Comparison of ENCODE assay signal across 13 cellular contexts in genomic region chr16:85046957-85047866, GRCh38. TPM values are rescaled to one million over a fixed set of nuclear protein-coding genes. Genes with fewer than 3 reads are reported as not detected.
DNase-seq lines count a peak whose midpoint lies in the region; ATAC-seq, FAIRE-seq and TF ChIP-seq lines count a peak whose summit lies in the region.
"Had no signal": no experiment of that assay in that cellular context is flagged by ENCODE, and none has a peak within 500 bp of the region (broad histone marks: within the 10 kb centered on the region; RNA-seq: fewer than 3 reads in every experiment).

No MANE protein-coding gene starts in this region.

- H3K4me3 Mint-ChIP-seq in activated naive CD4-positive, alpha-beta T cell treated with anti-CD3 and anti-CD28 coated beads for 36 hours = peak overlapping the region; percentile 60

- H3K9me3 ChIP-seq in kidney (ENCODE audit: control insufficient read depth in 1 of 2, low read length in 2 of 2) (no peaks in the 10 kb centered on the region), thyroid gland (no peaks in the 10 kb centered on the region)
- H3K9me3 ChIP-seq: tibial artery had no signal

- FAIRE-seq in kidney (lab: Jason Lieb, UNC) = no peak

- no peak overlapping the region for H3K9ac ChIP-seq in kidney (ENCODE audit: low read length in 2 of 2)

- no peak overlapping the region for H3K4me3 ChIP-seq in kidney (ENCODE audit: low read length in 2 of 2)
- H3K4me3 ChIP-seq in thyroid gland (replicated peaks in 1 of 3) = no peak overlapping the region
- H3K4me3 ChIP-seq: tibial artery had no signal

- H3K27me3 ChIP-seq in thyroid gland = no peaks in the 10 kb centered on the region
- H3K27me3 ChIP-seq: tibial artery had no signal

- H3K9me3 Mint-ChIP-seq in activated naive CD4-positive, alpha-beta T cell treated with anti-CD3 and anti-CD28 coated beads for 36 hours = no peaks in the 10 kb centered on the region
- H3K9me3 Mint-ChIP-seq in activated naive CD4-positive, alpha-beta T cell treated with anti-CD3 and anti-CD28 coated beads, Interleukin-2, amount 50 U/mL, for 72 hours = no peaks in the 10 kb centered on the region

- peak; percentile 34 to 57 for ATAC-seq in activated naive CD4-positive, alpha-beta T cell treated with anti-CD3 and anti-CD28 coated beads, Interleukin-2, amount 50 U/mL, for 72 hours

- CTCF ChIA-PET in activated naive CD4-positive, alpha-beta T cell treated with anti-CD3 and anti-CD28 coated beads for 36 hours (lab: Charles Lee) = interaction anchor here (0.6 to 1.8 kb wide), 9 partner anchors 8 to 321 kb away, joined by 3 to 5 read pairs (median 4); partner anchors contain the start of gene KIAA0513

- H3K27ac ChIP-seq in kidney (ENCODE audit: low read depth in 2 of 2, low read length in 2 of 2) = no peak overlapping the region
- peak overlapping the region in 1 of 3 donors; percentile 3 for H3K27ac ChIP-seq in thyroid gland
- H3K27ac ChIP-seq: tibial artery had no signal

- H3K4me1 Mint-ChIP-seq in activated naive CD4-positive, alpha-beta T cell treated with anti-CD3 and anti-CD28 coated beads for 36 hours (ENCODE audit: low read depth) = peaks cover 30% of the 10 kb centered on the region

- H3K36me3 ChIP-seq in kidney (ENCODE audit: control insufficient read depth in 1 of 2, insufficient read depth in 2 of 2, low read length in 2 of 2) (no peaks in the 10 kb centered on the region), thyroid gland (no peaks in the 10 kb centered on the region)

- 57 to 59% methylated on average over 20 of the region's 20 CpGs for WGBS in thyroid gland, 2 donors

- TF ChIP-seq POLR2A in thyroid gland (IDR thresholded peaks at IDR 0.05) = no peak

- peaks cover 1% of the 10 kb centered on the region for H3K36me3 Mint-ChIP-seq in activated naive CD4-positive, alpha-beta T cell treated with anti-CD3 and anti-CD28 coated beads for 36 hours (ENCODE audit: low read depth)
- H3K36me3 Mint-ChIP-seq in activated naive CD4-positive, alpha-beta T cell treated with anti-CD3 and anti-CD28 coated beads, Interleukin-2, amount 50 U/mL, for 72 hours = no peaks in the 10 kb centered on the region

- intact Hi-C loops in activated naive CD4-positive, alpha-beta T cell treated with anti-CD3 and anti-CD28 coated beads for 36 hours (cut with micrococcal nuclease) = no loop called here
- intact Hi-C loops in kidney (cut with DNase I) (no loop called here), thyroid gland (cut with DNase I) (no loop called here)

- H3K27ac Mint-ChIP-seq in activated naive CD4-positive, alpha-beta T cell treated with anti-CD3 and anti-CD28 coated beads for 36 hours = peak overlapping the region; percentile 78
- H3K27ac Mint-ChIP-seq in activated naive CD4-positive, alpha-beta T cell treated with anti-CD3 and anti-CD28 coated beads, Interleukin-2, amount 50 U/mL, for 72 hours = peak overlapping the region; percentile 45 to 76

- TF ChIP-seq CTCF in kidney (IDR thresholded peaks at IDR 0.05; ENCODE audit: borderline replicate concordance, extremely low read depth, insufficient read depth) = no peak
- TF ChIP-seq CTCF in thyroid gland (IDR thresholded peaks at IDR 0.05) = no peak

- no peaks in the 10 kb centered on the region for H3K27me3 Mint-ChIP-seq in activated naive CD4-positive, alpha-beta T cell treated with anti-CD3 and anti-CD28 coated beads for 36 hours (ENCODE audit: low read depth)

- peaks cover 0 to 2% of the 10 kb centered on the region in 2 donors for H3K4me1 ChIP-seq in kidney (ENCODE audit: control insufficient read depth in 1 of 2, insufficient read depth in 1 of 2, low read depth in 1 of 2, low read length in 2 of 2)
- peaks cover 6 to 11% of the 10 kb centered on the region in 2 donors for H3K4me1 ChIP-seq in thyroid gland

- peak; percentile 54 for DNase-seq in activated naive CD4-positive, alpha-beta T cell treated with anti-CD3 and anti-CD28 coated beads for 36 hours
- no peak for DNase-seq in activated naive CD4-positive, alpha-beta T cell (lab: John Stamatoyannopoulos, UW)
- DNase-seq in activated naive CD4-positive, alpha-beta T cell treated with anti-CD3 and anti-CD28 coated beads, Interleukin-2, amount 50 U/mL, for 72 hours (ENCODE audit: low spot score in 2 of 2) = no peak
- DNase-seq in kidney (peak; percentile 29), thyroid gland (peak; percentile 64 to 69), SW 1271 (lab: John Stamatoyannopoulos, UW) (no peak), putamen (ENCODE audit: low spot score) (no peak), COLO829 (ENCODE audit: low spot score) (no peak)
- DNase-seq: effector CD8-positive, alpha-beta T cell; EL; NCI-H446; retina; tibial artery had no signal

RNA-seq across cellular contexts. Expression of gene KIAA0513, which starts 19.6 kb away (rescaled TPM):
- total RNA-seq in activated naive CD4-positive, alpha-beta T cell treated with anti-CD3 and anti-CD28 coated beads for 36 hours = 1 to 10 TPM; 9.7 to 9.8 TPM
- total RNA-seq in activated naive CD4-positive, alpha-beta T cell treated with anti-CD3 and anti-CD28 coated beads, Interleukin-2, amount 50 U/mL, for 72 hours = 10 to 100 TPM in 1 of 2 donors, 1 to 10 TPM in 1; 5.5 to 15.0 TPM
- total RNA-seq in kidney (19.2 TPM), thyroid gland (1 to 10 TPM; 6.2 to 8.4 (median 7.5) TPM)
- 2.6 TPM for polyA plus RNA-seq in kidney (ENCODE audit: insufficient read depth, low read depth, low replicate concordance)

RNA-seq across cellular contexts. Expression of gene ZDHHC7, which starts 35.9 kb away (rescaled TPM):
- 10 to 100 TPM; 16.6 to 17.9 TPM for total RNA-seq in activated naive CD4-positive, alpha-beta T cell treated with anti-CD3 and anti-CD28 coated beads for 36 hours
- total RNA-seq in activated naive CD4-positive, alpha-beta T cell treated with anti-CD3 and anti-CD28 coated beads, Interleukin-2, amount 50 U/mL, for 72 hours = 10 to 100 TPM; 24.2 to 24.9 TPM
- total RNA-seq in kidney = 54.4 TPM
- 23.4 TPM for polyA plus RNA-seq in kidney (ENCODE audit: insufficient read depth, low read depth, low replicate concordance)
- total RNA-seq in thyroid gland = 10 to 100 TPM; 49.8 to 59.2 (median 54.3) TPM

Comparison
In these comparisons a context has a peak if more than half of its experiments do, and no peak if none do; other contexts are left out.
1. DNase-seq: peak in activated naive CD4-positive, alpha-beta T cell treated with anti-CD3 and anti-CD28 coated beads for 36 hours (single experiment), kidney (single experiment) and thyroid gland (2 of 2); none in activated naive CD4-positive, alpha-beta T cell (0 of 4), activated naive CD4-positive, alpha-beta T cell treated with anti-CD3 and anti-CD28 coated beads, Interleukin-2, amount 50 U/mL, for 72 hours (0 of 2), SW 1271 (0 of 2), putamen (single experiment) and COLO829 (single experiment).